Comparison of ENCODE assay signal across 9 cellular contexts in genomic region chr18:5890606-5891360, GRCh38. TPM values are rescaled to one million over a fixed set of nuclear protein-coding genes. Genes with fewer than 3 reads are reported as not detected.
DNase-seq lines count a peak whose midpoint lies in the region; ATAC-seq lines count a peak whose summit lies in the region.
"Had no signal": no experiment of that assay in that cellular context is flagged by ENCODE, and none has a peak within 500 bp of the region (broad histone marks: within the 10 kb centered on the region; RNA-seq: fewer than 3 reads in every experiment).

No MANE protein-coding gene starts in this region.

- intact Hi-C loops in posterior vena cava (cut with DNase I) = no loop called here

- ATAC-seq in HG03095 (IDR thresholded peaks at IDR 0.05; ENCODE audit: unreplicated experiment) = peak; percentile 88

- peak; percentile 64 for DNase-seq in activated effector memory CD4-positive, alpha-beta T cell treated with anti-CD3 and anti-CD28 coated beads, Interleukin-2, amount 50 U/mL, for 16 hours
- DNase-seq in activated effector memory CD4-positive, alpha-beta T cell treated with Interleukin-2 at 50 U/mL for 16 hours = no peak
- DNase-seq in activated CD4-positive, alpha-beta T cell treated with anti-CD3 and anti-CD28 coated beads, Interleukin-2, amount 50 U/mL, for 1 hour = peak; percentile 13
- DNase-seq in glomerular visceral epithelial cell (ENCODE audit: extremely low spot score) (peak; percentile 44), posterior vena cava (ENCODE audit: low spot score) (peak; percentile 72), NAMALWA (ENCODE audit: low spot score) (no peak), NCI-H510A treated with DMSO at 0.1 percent for 48 hours (lab: John Stamatoyannopoulos, UW) (no peak)

RNA-seq across cellular contexts. Expression of gene TMEM200C, which starts 4.5 kb away (rescaled TPM):
- 1 to 10 TPM; 2.7 to 3.9 TPM for total RNA-seq in posterior vena cava
- total RNA-seq: activated CD8-positive, alpha-beta memory T cell treated with anti-CD3 and anti-CD28 coated beads for 36 hours had no signal

Comparison
In these comparisons a context has a peak if more than half of its experiments do, and no peak if none do; other contexts are left out.
1. DNase-seq: peak in activated effector memory CD4-positive, alpha-beta T cell treated with anti-CD3 and anti-CD28 coated beads, Interleukin-2, amount 50 U/mL, for 16 hours (single experiment), activated CD4-positive, alpha-beta T cell treated with anti-CD3 and anti-CD28 coated beads, Interleukin-2, amount 50 U/mL, for 1 hour (single experiment), glomerular visceral epithelial cell (single experiment) and posterior vena cava (single experiment); none in activated effector memory CD4-positive, alpha-beta T cell treated with Interleukin-2 at 50 U/mL for 16 hours (single experiment), NAMALWA (single experiment) and NCI-H510A treated with DMSO at 0.1 percent for 48 hours (single experiment).